In the genomic region with DNA sequence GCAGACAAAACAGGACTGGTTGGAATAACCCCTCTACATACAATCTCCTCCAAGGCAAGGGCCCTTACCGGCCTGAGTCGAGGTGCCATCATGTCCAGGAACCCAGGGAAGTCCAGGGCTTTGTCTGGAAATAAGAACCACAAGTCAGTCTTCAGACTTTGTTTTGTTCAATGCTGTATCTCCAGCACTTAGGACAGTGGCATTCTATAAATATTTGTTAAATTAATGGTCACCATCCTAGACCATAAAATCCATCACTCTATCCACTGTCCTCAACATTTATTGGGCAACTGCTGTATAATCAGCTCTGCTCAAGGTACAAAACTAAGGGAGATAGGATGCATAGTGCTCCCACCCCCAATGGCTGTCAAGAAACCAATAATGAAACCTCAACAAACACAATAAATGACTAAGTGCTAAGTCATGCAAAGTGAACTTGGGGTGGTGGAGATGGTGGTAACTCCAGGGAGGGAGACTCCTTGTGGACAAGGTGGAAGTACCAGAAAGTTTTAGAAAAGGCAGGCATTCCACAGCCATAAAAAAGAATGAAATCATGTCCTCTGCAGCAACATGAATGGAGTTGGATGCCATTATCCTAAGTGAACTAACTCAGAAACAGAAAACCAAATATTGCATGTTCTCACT, we compare ENCODE assay signal across 8 cellular contexts. TPM values are rescaled to one million over a fixed set of nuclear protein-coding genes. Genes with fewer than 3 reads are reported as not detected.
A peak's percentile ranks its signal among the peaks of the same experiment; 100 is the strongest.
DNase-seq lines count a peak whose midpoint lies in the region; ATAC-seq and FAIRE-seq lines count a peak whose summit lies in the region.

No MANE protein-coding gene starts in this region.

- peak; percentile 57 for DNase-seq in activated CD8-positive, alpha-beta memory T cell treated with anti-CD3 and anti-CD28 coated beads, Interleukin-2, amount 10 ng/mL, durations not matched to agents 7 days and 5 days
- no peak for DNase-seq in activated CD8-positive, alpha-beta memory T cell treated with anti-CD3 and anti-CD28 coated beads, Interleukin-2, amount 50 U/mL, for 4 hours
- peak; percentile 80 for DNase-seq in RCC 7860 (ENCODE audit: low spot score)
- peak; percentile 85 for DNase-seq in glomerular visceral epithelial cell (ENCODE audit: extremely low spot score)
- DNase-seq in caudate nucleus (lab: John Stamatoyannopoulos, UW) = no peak
- no peak for DNase-seq in SHP77 treated with DMSO at 0.1 percent for 48 hours (lab: John Stamatoyannopoulos, UW)
- DNase-seq in cortex of kidney (lab: John Stamatoyannopoulos, UW) = no peak

- no peaks in the 10 kb centered on the region for H3K27me3 Mint-ChIP-seq in activated CD8-positive, alpha-beta memory T cell treated with anti-CD3 and anti-CD28 coated beads, Interleukin-2, amount 10 ng/mL, durations not matched to agents 7 days and 5 days

- peaks cover 14% of the 10 kb centered on the region for H3K36me3 Mint-ChIP-seq in activated CD8-positive, alpha-beta memory T cell treated with anti-CD3 and anti-CD28 coated beads, Interleukin-2, amount 10 ng/mL, durations not matched to agents 7 days and 5 days

- no peaks in the 10 kb centered on the region for H3K9me3 Mint-ChIP-seq in activated CD8-positive, alpha-beta memory T cell treated with anti-CD3 and anti-CD28 coated beads, Interleukin-2, amount 10 ng/mL, durations not matched to agents 7 days and 5 days (ENCODE audit: low read depth)

- FAIRE-seq in RCC 7860 (lab: Jason Lieb, UNC) = peak; percentile 86

- no peak overlapping the region for H3K27ac ChIP-seq in caudate nucleus (ENCODE audit: low read depth, low read length)

- CTCF ChIA-PET in activated CD8-positive, alpha-beta memory T cell treated with anti-CD3 and anti-CD28 coated beads, Interleukin-2, amount 10 ng/mL, durations not matched to agents 7 days and 5 days (lab: Charles Lee) = interaction anchor here (1.3 to 2.8 kb wide), 8 partner anchors 8 to 75 kb away, joined by 3 to 9 read pairs (median 6); partner anchors contain the start of genes DIAPH1 and FCHSD1

- ATAC-seq in activated CD8-positive, alpha-beta memory T cell treated with anti-CD3 and anti-CD28 coated beads, Interleukin-2, amount 10 ng/mL, durations not matched to agents 7 days and 5 days = peak; percentile 45
- peak; percentile 40 for ATAC-seq in HG02623 (IDR thresholded peaks at IDR 0.05; ENCODE audit: unreplicated experiment)

- H3K27ac Mint-ChIP-seq in activated CD8-positive, alpha-beta memory T cell treated with anti-CD3 and anti-CD28 coated beads, Interleukin-2, amount 10 ng/mL, durations not matched to agents 7 days and 5 days = peak overlapping the region; percentile 82

- H3K4me3 Mint-ChIP-seq in activated CD8-positive, alpha-beta memory T cell treated with anti-CD3 and anti-CD28 coated beads, Interleukin-2, amount 10 ng/mL, durations not matched to agents 7 days and 5 days = no peak overlapping the region

- H3K4me1 Mint-ChIP-seq in activated CD8-positive, alpha-beta memory T cell treated with anti-CD3 and anti-CD28 coated beads, Interleukin-2, amount 10 ng/mL, durations not matched to agents 7 days and 5 days = peaks cover 36% of the 10 kb centered on the region

RNA-seq across cellular contexts. Expression of gene RELL2, which starts 5.0 kb away (rescaled TPM):
- 10 to 100 TPM; 28.0 to 35.8 TPM for total RNA-seq in activated CD8-positive, alpha-beta memory T cell treated with anti-CD3 and anti-CD28 coated beads, Interleukin-2, amount 10 ng/mL, durations not matched to agents 7 days and 5 days

RNA-seq across cellular contexts. Expression of gene HDAC3, which starts 5.1 kb away (rescaled TPM):
- total RNA-seq in activated CD8-positive, alpha-beta memory T cell treated with anti-CD3 and anti-CD28 coated beads, Interleukin-2, amount 10 ng/mL, durations not matched to agents 7 days and 5 days = 10 to 100 TPM; 87.1 to 90.0 TPM

RNA-seq across cellular contexts. Expression of gene FCHSD1, which starts 9.5 kb away (rescaled TPM):
- total RNA-seq in activated CD8-positive, alpha-beta memory T cell treated with anti-CD3 and anti-CD28 coated beads, Interleukin-2, amount 10 ng/mL, durations not matched to agents 7 days and 5 days = 10 to 100 TPM; 46.5 to 64.1 TPM

RNA-seq across cellular contexts. Expression of gene DIAPH1, which starts 23.0 kb away (rescaled TPM):
- 100 to 1,000 TPM; 284 to 295 TPM for total RNA-seq in activated CD8-positive, alpha-beta memory T cell treated with anti-CD3 and anti-CD28 coated beads, Interleukin-2, amount 10 ng/mL, durations not matched to agents 7 days and 5 days

RNA-seq across cellular contexts. Expression of gene ARAP3, which starts 40.3 kb away (rescaled TPM):
- 10 to 100 TPM in 1 of 2 experiments, 1 to 10 TPM in 1; 9.9 to 11.0 TPM for total RNA-seq in activated CD8-positive, alpha-beta memory T cell treated with anti-CD3 and anti-CD28 coated beads, Interleukin-2, amount 10 ng/mL, durations not matched to agents 7 days and 5 days

Comparison
In these comparisons a context has a peak if more than half of its experiments do, and no peak if none do; other contexts are left out.
1. DNase-seq: peak in activated CD8-positive, alpha-beta memory T cell treated with anti-CD3 and anti-CD28 coated beads, Interleukin-2, amount 10 ng/mL, durations not matched to agents 7 days and 5 days (single experiment), RCC 7860 (single experiment) and glomerular visceral epithelial cell (single experiment); none in activated CD8-positive, alpha-beta memory T cell treated with anti-CD3 and anti-CD28 coated beads, Interleukin-2, amount 50 U/mL, for 4 hours (single experiment), caudate nucleus (0 of 61), SHP77 treated with DMSO at 0.1 percent for 48 hours (single experiment) and cortex of kidney (single experiment).